In genomic region chr5:134758176-134758503, GRCh38 we compare ENCODE assay signal across 8 cellular contexts. TPM values are rescaled to one million over a fixed set of nuclear protein-coding genes. Genes with fewer than 3 reads are reported as not detected.
DNase-seq lines count a peak whose midpoint lies in the region; ATAC-seq and TF ChIP-seq lines count a peak whose summit lies in the region.

No MANE protein-coding gene starts in this region.

- no peaks in the 10 kb centered on the region for H3K27me3 Mint-ChIP-seq in activated CD4-positive, alpha-beta T cell treated with anti-CD3 and anti-CD28 coated beads, Interleukin-2, amount 10 ng/mL, durations not matched to agents 24 days and 14 days

- H3F3A ChIP-seq in SU-DHL-6 (ENCODE audit: insufficient read depth) = no peaks in the 10 kb centered on the region

- H3K4me3 Mint-ChIP-seq in activated CD4-positive, alpha-beta T cell treated with anti-CD3 and anti-CD28 coated beads, Interleukin-2, amount 10 ng/mL, durations not matched to agents 24 days and 14 days = peak overlapping the region; percentile 99

- peaks cover 9% of the 10 kb centered on the region; the same call in 1 of the 2 replicates for H4K20me1 ChIP-seq in SU-DHL-6 (ENCODE audit: low read depth, low read length)

- H3K4me3 ChIP-seq in SU-DHL-6 (ENCODE audit: insufficient read depth, low read length, poor library complexity, severe bottlenecking) = peak overlapping the region; percentile 80
- H3K4me3 ChIP-seq in left ventricle myocardium inferior = peak overlapping the region; percentile 100
- peak overlapping the region; percentile 80 to 99 (median 96) for H3K4me3 ChIP-seq in spleen

- H3K36me3 ChIP-seq in SU-DHL-6 (ENCODE audit: low read length) = 0 out of 2 replicates have a peak, but pooled peaks cover 3% of the 10 kb centered on the region
- H3K36me3 ChIP-seq in left ventricle myocardium inferior = no peaks in the 10 kb centered on the region
- H3K36me3 ChIP-seq in spleen = peaks cover 0 to 1% (median 0%) of the 10 kb centered on the region in 6 donors

- TF ChIP-seq CTCF in SU-DHL-6 (IDR thresholded peaks at IDR 0.05; ENCODE audit: insufficient read depth, low read length, poor library complexity, severe bottlenecking) = no peak
- TF ChIP-seq CTCF in left ventricle myocardium inferior (IDR thresholded peaks at IDR 0.05; ENCODE audit: borderline replicate concordance) = no peak
- TF ChIP-seq CTCF in spleen (IDR thresholded peaks at IDR 0.05 in 8 of 11, conservative IDR thresholded peaks at IDR 0.05 in 3 of 11) = no peak

- peak overlapping the region; percentile 29; the same call in 1 of the 2 replicates for H3K27ac ChIP-seq in SU-DHL-6 (ENCODE audit: low read depth, low read length)
- peak overlapping the region; percentile 87 for H3K27ac ChIP-seq in left ventricle myocardium inferior (replicated peaks)
- H3K27ac ChIP-seq in spleen = peak overlapping the region; percentile 58 to 92 (median 83)

- 19 to 28% (median 22%) methylated on average over 9 of the region's 9 CpGs for WGBS in spleen, 5 donors

- H3K4me2 ChIP-seq in SU-DHL-6 (ENCODE audit: low read depth, low read length, poor library complexity, severe bottlenecking) = peak overlapping the region; percentile 97

- TF ChIP-seq POLR2A in spleen (IDR thresholded peaks at IDR 0.05) = no peak

- peaks cover 30% of the 10 kb centered on the region for H3K4me1 Mint-ChIP-seq in activated CD4-positive, alpha-beta T cell treated with anti-CD3 and anti-CD28 coated beads, Interleukin-2, amount 10 ng/mL, durations not matched to agents 24 days and 14 days

- H3K9me3 Mint-ChIP-seq in activated CD4-positive, alpha-beta T cell treated with anti-CD3 and anti-CD28 coated beads, Interleukin-2, amount 10 ng/mL, durations not matched to agents 24 days and 14 days = no peaks in the 10 kb centered on the region

- intact Hi-C loops in activated CD4-positive, alpha-beta T cell treated with anti-CD3 and anti-CD28 coated beads, Interleukin-2, amount 10 ng/mL, durations not matched to agents 24 days and 14 days (cut with micrococcal nuclease) = loop anchor here (1.0 to 5.0 kb wide), 6 partner anchors 20 to 531 kb away; partner anchors contain the start of genes C5orf24, CAMLG, PCBD2 and PPP2CA
- intact Hi-C loops in left ventricle myocardium inferior (cut with micrococcal nuclease) (no loop called here), spleen (cut with DNase I; ENCODE audit: low total_unique reads) (no loop called here)

- no peak for DNase-seq in activated CD4-positive, alpha-beta T cell treated with anti-CD3 and anti-CD28 coated beads, Interleukin-2, amount 10 ng/mL, durations not matched to agents 24 days and 14 days
- DNase-seq in activated CD4-positive, alpha-beta T cell treated with anti-CD3 and anti-CD28 coated beads, Interleukin-2, amount 50 U/mL, for 4 hours = no peak
- no peak for DNase-seq in left ventricle myocardium inferior
- no peak for DNase-seq in spleen
- no peak for DNase-seq in NCI-H524 treated with DMSO at 0.1 percent for 48 hours (lab: John Stamatoyannopoulos, UW)

- H3K9me3 ChIP-seq in SU-DHL-6 (ENCODE audit: insufficient read depth, low read length) (no peaks in the 10 kb centered on the region), left ventricle myocardium inferior (replicated peaks) (no peaks in the 10 kb centered on the region), spleen (no peaks in the 10 kb centered on the region)

- no peaks in the 10 kb centered on the region for H3K27me3 ChIP-seq in SU-DHL-6 (ENCODE audit: low read length)
- H3K27me3 ChIP-seq in left ventricle myocardium inferior (ENCODE audit: low read depth) = no peaks in the 10 kb centered on the region
- no peaks in the 10 kb centered on the region for H3K27me3 ChIP-seq in spleen (replicated peaks in 1 of 7)

- no peaks in the 10 kb centered on the region for H3K36me3 Mint-ChIP-seq in activated CD4-positive, alpha-beta T cell treated with anti-CD3 and anti-CD28 coated beads, Interleukin-2, amount 10 ng/mL, durations not matched to agents 24 days and 14 days (ENCODE audit: low read depth)

- peak overlapping the region; percentile 86 for H3K9ac ChIP-seq in SU-DHL-6 (ENCODE audit: low read length)

- no peak for ATAC-seq in GM21381 (IDR thresholded peaks at IDR 0.05; ENCODE audit: unreplicated experiment)
- no peak for ATAC-seq in GM21423 (IDR thresholded peaks at IDR 0.05; ENCODE audit: unreplicated experiment)

- H2AFZ ChIP-seq in SU-DHL-6 (ENCODE audit: low read depth, low read length, severe bottlenecking) = peak overlapping the region; percentile 92

- no peaks in the 10 kb centered on the region for H3K9me2 ChIP-seq in SU-DHL-6 (replicated peaks; ENCODE audit: insufficient read depth, low read length)

- peak overlapping the region; percentile 95 for H3K27ac Mint-ChIP-seq in activated CD4-positive, alpha-beta T cell treated with anti-CD3 and anti-CD28 coated beads, Interleukin-2, amount 10 ng/mL, durations not matched to agents 24 days and 14 days

- H3K79me2 ChIP-seq in SU-DHL-6 (ENCODE audit: insufficient read depth, low read length) = peaks cover 39% of the 10 kb centered on the region

- peaks cover 47% of the 10 kb centered on the region for H3K4me1 ChIP-seq in left ventricle myocardium inferior
- H3K4me1 ChIP-seq in spleen = peaks cover 13 to 52% (median 41%) of the 10 kb centered on the region in 6 donors

RNA-seq across cellular contexts. Expression of gene DDX46, which starts 0.4 kb away (rescaled TPM):
- total RNA-seq in activated CD4-positive, alpha-beta T cell treated with anti-CD3 and anti-CD28 coated beads, Interleukin-2, amount 10 ng/mL, durations not matched to agents 24 days and 14 days = 83.8 and 89.4 TPM in 2 replicates
- 24.4 TPM for total RNA-seq in left ventricle myocardium inferior
- total RNA-seq in spleen = 10 to 100 TPM; 41.2 to 74.2 (median 54.5) TPM
- 10 to 100 TPM; 10.7 to 19.1 (median 14.4) TPM for polyA plus RNA-seq in spleen

RNA-seq across cellular contexts. Expression of gene CAMLG, which starts 19.8 kb away (rescaled TPM):
- 28.2 and 28.3 TPM in 2 replicates for total RNA-seq in activated CD4-positive, alpha-beta T cell treated with anti-CD3 and anti-CD28 coated beads, Interleukin-2, amount 10 ng/mL, durations not matched to agents 24 days and 14 days
- 20.2 TPM for total RNA-seq in left ventricle myocardium inferior
- total RNA-seq in spleen = 10 to 100 TPM; 16.3 to 30.5 (median 22.0) TPM
- 10 to 100 TPM; 36.1 to 55.7 (median 48.5) TPM for polyA plus RNA-seq in spleen

Comparison
In these comparisons a context has a peak if more than half of its experiments do, and no peak if none do; other contexts are left out.
1. H3K27ac ChIP-seq: peak in every context shown above with its lines; median percentile 87 in left ventricle myocardium inferior; 83 in spleen; 29 in SU-DHL-6.